19 cellular contexts compared by ENCODE assay signal in the genomic region with DNA sequence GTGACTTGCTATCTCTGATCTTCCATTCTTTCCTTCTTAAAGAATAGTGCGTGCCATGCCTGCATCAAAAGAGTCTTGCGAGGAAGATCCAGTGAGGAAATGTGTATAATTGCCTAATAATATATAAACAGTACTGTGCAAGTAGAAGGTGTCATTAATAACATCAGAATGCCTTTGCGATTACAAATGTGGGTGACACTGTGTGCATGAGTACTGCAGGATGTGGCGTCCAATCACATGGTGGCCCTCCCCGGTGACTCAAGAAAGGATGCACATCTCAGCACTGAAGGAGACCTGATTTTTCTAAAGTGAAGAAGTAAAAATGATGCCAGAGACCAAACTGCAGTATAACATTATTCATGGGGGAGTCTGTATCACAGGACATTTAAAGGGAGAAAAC.
DNase-seq lines count a peak whose midpoint lies in the region; ATAC-seq and FAIRE-seq lines count a peak whose summit lies in the region.
"Had no signal": no experiment of that assay in that cellular context is flagged by ENCODE, and none has a peak within 500 bp of the region (broad histone marks: within the 10 kb centered on the region; RNA-seq: fewer than 3 reads in every experiment).

No MANE protein-coding gene starts in this region.

- H3K27me3 Mint-ChIP-seq in activated naive CD8-positive, alpha-beta T cell treated with anti-CD3 and anti-CD28 coated beads, Interleukin-2, amount 10 ng/mL, durations not matched to agents 7 days and 5 days: no peaks in the 10 kb centered on the region
- H3K27me3 Mint-ChIP-seq in activated naive CD8-positive, alpha-beta T cell treated with anti-CD3 and anti-CD28 coated beads for 36 hours: peaks cover 3% of the 10 kb centered on the region
- peaks cover 0 to 17% of the 10 kb centered on the region in 2 donors for H3K27me3 Mint-ChIP-seq in effector memory CD8-positive, alpha-beta T cell

- no peaks in the 10 kb centered on the region for H3K9me3 Mint-ChIP-seq in activated naive CD8-positive, alpha-beta T cell treated with anti-CD3 and anti-CD28 coated beads, Interleukin-2, amount 10 ng/mL, durations not matched to agents 7 days and 5 days
- no peaks in the 10 kb centered on the region for H3K9me3 Mint-ChIP-seq in activated naive CD8-positive, alpha-beta T cell treated with anti-CD3 and anti-CD28 coated beads for 36 hours
- H3K9me3 Mint-ChIP-seq in effector memory CD8-positive, alpha-beta T cell: no peaks in the 10 kb centered on the region
- no peaks in the 10 kb centered on the region for H3K9me3 Mint-ChIP-seq in stimulated activated effector memory CD8-positive, alpha-beta T cell treated with anti-CD3 and anti-CD28 coated beads, Interleukin-12 subunit alpha, Interleukin-12 subunit beta, amount 100 ng/mL, for 72 hours
- H3K9me3 Mint-ChIP-seq: CD8-positive, alpha-beta memory T cell; GM23338 had no signal

- FAIRE-seq in RCC 7860 (lab: Jason Lieb, UNC): no peak

- peaks cover 9% of the 10 kb centered on the region for H3K4me1 Mint-ChIP-seq in activated naive CD8-positive, alpha-beta T cell treated with anti-CD3 and anti-CD28 coated beads, Interleukin-2, amount 10 ng/mL, durations not matched to agents 7 days and 5 days
- H3K4me1 Mint-ChIP-seq in activated naive CD8-positive, alpha-beta T cell treated with anti-CD3 and anti-CD28 coated beads for 36 hours: peaks cover 9% of the 10 kb centered on the region
- peaks cover 0 to 5% of the 10 kb centered on the region in 2 donors for H3K4me1 Mint-ChIP-seq in effector memory CD8-positive, alpha-beta T cell (ENCODE audit: low read depth in 2 of 2)
- H3K4me1 Mint-ChIP-seq in stimulated activated effector memory CD8-positive, alpha-beta T cell treated with anti-CD3 and anti-CD28 coated beads, Interleukin-12 subunit alpha, Interleukin-12 subunit beta, amount 100 ng/mL, for 72 hours: peaks cover 14% of the 10 kb centered on the region

- no peak overlapping the region for H3K27ac Mint-ChIP-seq in activated naive CD8-positive, alpha-beta T cell treated with anti-CD3 and anti-CD28 coated beads, Interleukin-2, amount 10 ng/mL, durations not matched to agents 7 days and 5 days
- H3K27ac Mint-ChIP-seq in activated naive CD8-positive, alpha-beta T cell treated with anti-CD3 and anti-CD28 coated beads for 36 hours: no peak overlapping the region
- no peak overlapping the region for H3K27ac Mint-ChIP-seq in effector memory CD8-positive, alpha-beta T cell
- H3K27ac Mint-ChIP-seq in stimulated activated effector memory CD8-positive, alpha-beta T cell treated with anti-CD3 and anti-CD28 coated beads, Interleukin-12 subunit alpha, Interleukin-12 subunit beta, amount 100 ng/mL, for 72 hours: no peak overlapping the region
- H3K27ac Mint-ChIP-seq: CD8-positive, alpha-beta memory T cell; GM23338 had no signal

- no peak overlapping the region for H3K4me3 Mint-ChIP-seq in activated naive CD8-positive, alpha-beta T cell treated with anti-CD3 and anti-CD28 coated beads, Interleukin-2, amount 10 ng/mL, durations not matched to agents 7 days and 5 days
- no peak overlapping the region for H3K4me3 Mint-ChIP-seq in activated naive CD8-positive, alpha-beta T cell treated with anti-CD3 and anti-CD28 coated beads for 36 hours
- H3K4me3 Mint-ChIP-seq in effector memory CD8-positive, alpha-beta T cell: no peak overlapping the region
- H3K4me3 Mint-ChIP-seq in stimulated activated effector memory CD8-positive, alpha-beta T cell treated with anti-CD3 and anti-CD28 coated beads, Interleukin-12 subunit alpha, Interleukin-12 subunit beta, amount 100 ng/mL, for 72 hours: no peak overlapping the region
- H3K4me3 Mint-ChIP-seq: CD8-positive, alpha-beta memory T cell; GM23338 had no signal

- peak; percentile 93 for ATAC-seq in activated naive CD8-positive, alpha-beta T cell treated with anti-CD3 and anti-CD28 coated beads, Interleukin-2, amount 10 ng/mL, durations not matched to agents 7 days and 5 days (ENCODE audit: low read depth)
- peak; percentile 56 for ATAC-seq in effector memory CD8-positive, alpha-beta T cell (replicated peaks)
- ATAC-seq in stimulated activated effector memory CD8-positive, alpha-beta T cell treated with anti-CD3 and anti-CD28 coated beads, Interleukin-12 subunit alpha, Interleukin-12 subunit beta, amount 100 ng/mL, for 72 hours: peak; percentile 87
- ATAC-seq: GM23338, heart right ventricle had no signal

- POLR2A ChIA-PET in activated naive CD8-positive, alpha-beta T cell treated with anti-CD3 and anti-CD28 coated beads, Interleukin-2, amount 10 ng/mL, durations not matched to agents 7 days and 5 days (lab: Charles Lee): no interaction called here

- DNase-seq in activated naive CD8-positive, alpha-beta T cell treated with anti-CD3 and anti-CD28 coated beads, Interleukin-2, amount 10 ng/mL, durations not matched to agents 7 days and 5 days: no peak
- no peak for DNase-seq in activated naive CD8-positive, alpha-beta T cell treated with anti-CD3 and anti-CD28 coated beads for 36 hours
- DNase-seq in RCC 7860 (ENCODE audit: low spot score) (peak; percentile 50), HUDEP-2 (lab: John Stamatoyannopoulos, UW; ENCODE audit: unreplicated experiment in 76 of 76) (no peak), HPDE6-E6E7 (ENCODE audit: extremely low spot score) (no peak), dedifferentiated amniotic fluid mesenchymal stem cell (ENCODE audit: extremely low spot score) (no peak)
- no peak for DNase-seq in effector memory CD8-positive, alpha-beta T cell
- no peak for DNase-seq in stimulated activated effector memory CD8-positive, alpha-beta T cell treated with anti-CD3 and anti-CD28 coated beads, Interleukin-12 subunit alpha, Interleukin-12 subunit beta, amount 100 ng/mL, for 72 hours (ENCODE audit: low spot score in 2 of 2)
- DNase-seq: ACHN; activated CD4-positive, alpha-beta T cell treated with anti-CD3 and anti-CD28 coated beads, Interleukin-2, amount 50 U/mL, for 4 hours; aorta; CD8-positive, alpha-beta memory T cell; dermis blood vessel endothelial cell; esophagus squamous epithelium; heart right ventricle; islet precursor cell; NCI-H1930; NCI-H510A had no signal

- H3K36me3 Mint-ChIP-seq in activated naive CD8-positive, alpha-beta T cell treated with anti-CD3 and anti-CD28 coated beads, Interleukin-2, amount 10 ng/mL, durations not matched to agents 7 days and 5 days: no peaks in the 10 kb centered on the region
- peaks cover 2% of the 10 kb centered on the region for H3K36me3 Mint-ChIP-seq in activated naive CD8-positive, alpha-beta T cell treated with anti-CD3 and anti-CD28 coated beads for 36 hours
- no peaks in the 10 kb centered on the region for H3K36me3 Mint-ChIP-seq in effector memory CD8-positive, alpha-beta T cell (ENCODE audit: insufficient read depth)
- no peaks in the 10 kb centered on the region for H3K36me3 Mint-ChIP-seq in stimulated activated effector memory CD8-positive, alpha-beta T cell treated with anti-CD3 and anti-CD28 coated beads, Interleukin-12 subunit alpha, Interleukin-12 subunit beta, amount 100 ng/mL, for 72 hours
